1 cellular context compared by ENCODE assay signal in the genomic region with DNA sequence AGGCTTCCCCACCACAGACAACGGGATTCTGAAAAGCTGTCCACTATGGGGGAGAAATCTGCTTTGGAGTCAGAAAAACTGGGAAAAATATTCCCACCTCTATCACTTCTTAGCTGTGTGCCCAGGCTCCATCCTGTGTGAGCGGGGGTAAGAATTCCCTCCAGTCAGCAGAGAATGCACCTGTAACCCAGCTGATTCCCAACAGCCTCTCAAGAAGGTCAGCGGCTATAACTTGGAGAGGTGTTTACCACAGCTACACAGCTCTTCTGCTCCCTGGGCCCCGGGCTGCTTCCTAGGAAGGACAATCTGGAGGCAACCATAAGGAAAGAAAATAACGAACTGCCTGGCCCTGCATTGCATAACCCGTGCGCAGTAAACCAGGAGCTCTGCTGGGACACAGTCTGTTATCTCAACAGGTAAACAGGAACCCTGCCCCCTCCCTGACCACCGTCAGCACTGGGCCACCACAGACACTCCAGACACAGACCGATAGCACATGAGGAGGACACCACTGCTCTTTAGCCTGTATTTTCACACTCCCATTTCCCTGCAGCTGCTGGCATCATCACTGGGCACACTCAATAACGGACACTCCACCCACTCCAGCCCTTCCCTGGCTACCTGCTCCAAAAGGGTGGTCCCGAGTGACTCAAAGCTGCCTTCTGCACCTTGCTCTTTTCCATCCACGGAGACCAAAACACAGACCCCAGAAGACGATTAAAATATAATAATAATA.
TF ChIP-seq lines count a peak whose summit lies in the region.

No MANE protein-coding gene starts in this region.

TF ChIP-seq in K562, 482 proteins besides CTCF, POLR2A, EP300 and RAD21 (continues in another document):
- 0 out of 2 replicates have a peak, but pooled peaks have one; percentile 19 for TF ChIP-seq SMARCE1 (IDR thresholded peaks at IDR 0.05)
- TF ChIP-seq, protein P1, sequence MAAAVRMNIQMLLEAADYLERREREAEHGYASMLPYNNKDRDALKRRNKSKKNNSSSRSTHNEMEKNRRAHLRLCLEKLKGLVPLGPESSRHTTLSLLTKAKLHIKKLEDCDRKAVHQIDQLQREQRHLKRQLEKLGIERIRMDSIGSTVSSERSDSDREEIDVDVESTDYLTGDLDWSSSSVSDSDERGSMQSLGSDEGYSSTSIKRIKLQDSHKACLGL (CRISPR knock-in tag; IDR thresholded peaks at IDR 0.05; ENCODE audit: borderline replicate concordance, poor library complexity, severe bottlenecking) = no peak
- TF ChIP-seq TAF1 (IDR thresholded peaks at IDR 0.05; ENCODE audit: control insufficient read depth, extremely low read depth, insufficient read depth, low read length, severe bottlenecking) = no peak
- peak; percentile 27; the same call in 1 of the 2 replicates for TF ChIP-seq TCF3 (CRISPR knock-in tag; IDR thresholded peaks at IDR 0.05)
- TF ChIP-seq, protein P2, sequence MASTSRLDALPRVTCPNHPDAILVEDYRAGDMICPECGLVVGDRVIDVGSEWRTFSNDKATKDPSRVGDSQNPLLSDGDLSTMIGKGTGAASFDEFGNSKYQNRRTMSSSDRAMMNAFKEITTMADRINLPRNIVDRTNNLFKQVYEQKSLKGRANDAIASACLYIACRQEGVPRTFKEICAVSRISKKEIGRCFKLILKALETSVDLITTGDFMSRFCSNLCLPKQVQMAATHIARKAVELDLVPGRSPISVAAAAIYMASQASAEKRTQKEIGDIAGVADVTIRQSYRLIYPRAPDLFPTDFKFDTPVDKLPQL (IDR thresholded peaks at IDR 0.05; ENCODE audit: extremely low read depth, insufficient read length) = no peak
- TF ChIP-seq, protein P3, sequence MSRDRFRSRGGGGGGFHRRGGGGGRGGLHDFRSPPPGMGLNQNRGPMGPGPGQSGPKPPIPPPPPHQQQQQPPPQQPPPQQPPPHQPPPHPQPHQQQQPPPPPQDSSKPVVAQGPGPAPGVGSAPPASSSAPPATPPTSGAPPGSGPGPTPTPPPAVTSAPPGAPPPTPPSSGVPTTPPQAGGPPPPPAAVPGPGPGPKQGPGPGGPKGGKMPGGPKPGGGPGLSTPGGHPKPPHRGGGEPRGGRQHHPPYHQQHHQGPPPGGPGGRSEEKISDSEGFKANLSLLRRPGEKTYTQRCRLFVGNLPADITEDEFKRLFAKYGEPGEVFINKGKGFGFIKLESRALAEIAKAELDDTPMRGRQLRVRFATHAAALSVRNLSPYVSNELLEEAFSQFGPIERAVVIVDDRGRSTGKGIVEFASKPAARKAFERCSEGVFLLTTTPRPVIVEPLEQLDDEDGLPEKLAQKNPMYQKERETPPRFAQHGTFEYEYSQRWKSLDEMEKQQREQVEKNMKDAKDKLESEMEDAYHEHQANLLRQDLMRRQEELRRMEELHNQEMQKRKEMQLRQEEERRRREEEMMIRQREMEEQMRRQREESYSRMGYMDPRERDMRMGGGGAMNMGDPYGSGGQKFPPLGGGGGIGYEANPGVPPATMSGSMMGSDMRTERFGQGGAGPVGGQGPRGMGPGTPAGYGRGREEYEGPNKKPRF (IDR thresholded peaks at IDR 0.05; ENCODE audit: low read depth, low read length) = no peak
- TF ChIP-seq, protein P4, sequence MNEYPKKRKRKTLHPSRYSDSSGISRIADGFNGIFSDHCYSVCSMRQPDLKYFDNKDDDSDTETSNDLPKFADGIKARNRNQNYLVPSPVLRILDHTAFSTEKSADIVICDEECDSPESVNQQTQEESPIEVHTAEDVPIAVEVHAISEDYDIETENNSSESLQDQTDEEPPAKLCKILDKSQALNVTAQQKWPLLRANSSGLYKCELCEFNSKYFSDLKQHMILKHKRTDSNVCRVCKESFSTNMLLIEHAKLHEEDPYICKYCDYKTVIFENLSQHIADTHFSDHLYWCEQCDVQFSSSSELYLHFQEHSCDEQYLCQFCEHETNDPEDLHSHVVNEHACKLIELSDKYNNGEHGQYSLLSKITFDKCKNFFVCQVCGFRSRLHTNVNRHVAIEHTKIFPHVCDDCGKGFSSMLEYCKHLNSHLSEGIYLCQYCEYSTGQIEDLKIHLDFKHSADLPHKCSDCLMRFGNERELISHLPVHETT (CRISPR knock-in tag; conservative IDR thresholded peaks at IDR 0.05 in 1 of 2, IDR thresholded peaks at IDR 0.05 in 1 of 2) = no peak
- peak; percentile 20; the same call in 1 of the 2 replicates for TF ChIP-seq TEAD4 (IDR thresholded peaks at IDR 0.05; ENCODE audit: low read length)
- no peak for TF ChIP-seq TEAD4 (CRISPR knock-in tag; IDR thresholded peaks at IDR 0.05; ENCODE audit: borderline replicate concordance)
- TF ChIP-seq, protein P5, sequence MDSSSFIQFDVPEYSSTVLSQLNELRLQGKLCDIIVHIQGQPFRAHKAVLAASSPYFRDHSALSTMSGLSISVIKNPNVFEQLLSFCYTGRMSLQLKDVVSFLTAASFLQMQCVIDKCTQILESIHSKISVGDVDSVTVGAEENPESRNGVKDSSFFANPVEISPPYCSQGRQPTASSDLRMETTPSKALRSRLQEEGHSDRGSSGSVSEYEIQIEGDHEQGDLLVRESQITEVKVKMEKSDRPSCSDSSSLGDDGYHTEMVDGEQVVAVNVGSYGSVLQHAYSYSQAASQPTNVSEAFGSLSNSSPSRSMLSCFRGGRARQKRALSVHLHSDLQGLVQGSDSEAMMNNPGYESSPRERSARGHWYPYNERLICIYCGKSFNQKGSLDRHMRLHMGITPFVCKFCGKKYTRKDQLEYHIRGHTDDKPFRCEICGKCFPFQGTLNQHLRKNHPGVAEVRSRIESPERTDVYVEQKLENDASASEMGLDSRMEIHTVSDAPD (CRISPR knock-in tag; IDR thresholded peaks at IDR 0.05) = no peak
- peak; percentile 43; the same call in 1 of the 2 replicates for TF ChIP-seq CREM (IDR thresholded peaks at IDR 0.05; ENCODE audit: low read depth)
- TF ChIP-seq NRF1 (conservative IDR thresholded peaks at IDR 0.05 in 1 of 2, IDR thresholded peaks at IDR 0.05 in 1 of 2) = peak; percentile 53 to 59; a peak in 3 of 4 replicates
- TF ChIP-seq PYGO2 (tag; IDR thresholded peaks at IDR 0.05) = no peak
- no peak for TF ChIP-seq SIX5 (IDR thresholded peaks at IDR 0.05; ENCODE audit: borderline replicate concordance in 1 of 2, insufficient read depth in 1 of 2, low read depth in 1 of 2, low read length in 2 of 2)
- peak; percentile 30; the same call in 1 of the 2 replicates for TF ChIP-seq ATF7 (IDR thresholded peaks at IDR 0.05)
- no peak for TF ChIP-seq PTTG1 (tag; IDR thresholded peaks at IDR 0.05; ENCODE audit: low read depth)
- peak; percentile 64; the same call in 1 of the 2 replicates for TF ChIP-seq SMAD4 (CRISPR knock-in tag; conservative IDR thresholded peaks at IDR 0.05)
- TF ChIP-seq CCNT2 (IDR thresholded peaks at IDR 0.05; ENCODE audit: borderline replicate concordance, extremely low read depth, insufficient read length, low read depth, low read length) = peak; percentile 13
- no peak for TF ChIP-seq SRF (CRISPR knock-in tag; IDR thresholded peaks at IDR 0.05)
- TF ChIP-seq RFX5 (IDR thresholded peaks at IDR 0.05; ENCODE audit: low read depth, low read length) = no peak
- 0 out of 2 replicates have a peak, but pooled peaks have one; percentile 21 for TF ChIP-seq RBFOX2 (IDR thresholded peaks at IDR 0.05; ENCODE audit: low read depth, low read length)
- TF ChIP-seq E2F3 (CRISPR knock-in tag; IDR thresholded peaks at IDR 0.05) = no peak
- TF ChIP-seq CEBPG (CRISPR knock-in tag; IDR thresholded peaks at IDR 0.05) = peak; percentile 49; the same call in 1 of the 2 replicates
- TF ChIP-seq CEBPG (tag; conservative IDR thresholded peaks at IDR 0.05 in 1 of 2, IDR thresholded peaks at IDR 0.05 in 1 of 2) = peak in 1 of 2 experiments; percentile 76; a peak in 2 of 4 replicates
- TF ChIP-seq FOXK2 (conservative IDR thresholded peaks at IDR 0.05 in 1 of 2, IDR thresholded peaks at IDR 0.05 in 1 of 2; ENCODE audit: low read depth in 2 of 2) = 0 out of 4 replicates have a peak, but pooled peaks of 1 of the 2 experiments have one; percentile 30
- no peak for TF ChIP-seq FOSL1 (tag; conservative IDR thresholded peaks at IDR 0.05)
- peak; percentile 85 for TF ChIP-seq CEBPB (tag; IDR thresholded peaks at IDR 0.05)
- no peak for TF ChIP-seq ZNF785 (CRISPR knock-in tag; IDR thresholded peaks at IDR 0.05)
- TF ChIP-seq, protein P6, sequence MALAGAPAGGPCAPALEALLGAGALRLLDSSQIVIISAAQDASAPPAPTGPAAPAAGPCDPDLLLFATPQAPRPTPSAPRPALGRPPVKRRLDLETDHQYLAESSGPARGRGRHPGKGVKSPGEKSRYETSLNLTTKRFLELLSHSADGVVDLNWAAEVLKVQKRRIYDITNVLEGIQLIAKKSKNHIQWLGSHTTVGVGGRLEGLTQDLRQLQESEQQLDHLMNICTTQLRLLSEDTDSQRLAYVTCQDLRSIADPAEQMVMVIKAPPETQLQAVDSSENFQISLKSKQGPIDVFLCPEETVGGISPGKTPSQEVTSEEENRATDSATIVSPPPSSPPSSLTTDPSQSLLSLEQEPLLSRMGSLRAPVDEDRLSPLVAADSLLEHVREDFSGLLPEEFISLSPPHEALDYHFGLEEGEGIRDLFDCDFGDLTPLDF (CRISPR knock-in tag; IDR thresholded peaks at IDR 0.05) = no peak
- TF ChIP-seq OTX1 (CRISPR knock-in tag; IDR thresholded peaks at IDR 0.05) = no peak
- TF ChIP-seq ZNF347 (CRISPR knock-in tag; IDR thresholded peaks at IDR 0.05; ENCODE audit: low read depth) = no peak
- TF ChIP-seq CBFA2T3 (IDR thresholded peaks at IDR 0.05) = peak; percentile 26; the same call in 1 of the 2 replicates
- 0 out of 2 replicates have a peak, but pooled peaks have one; percentile 15 for TF ChIP-seq BHLHE40 (IDR thresholded peaks at IDR 0.05; ENCODE audit: low read length)
- no peak for TF ChIP-seq RBBP5 (IDR thresholded peaks at IDR 0.05; ENCODE audit: borderline replicate concordance, insufficient read depth, low read length, poor library complexity, severe bottlenecking)
- TF ChIP-seq, protein P7, sequence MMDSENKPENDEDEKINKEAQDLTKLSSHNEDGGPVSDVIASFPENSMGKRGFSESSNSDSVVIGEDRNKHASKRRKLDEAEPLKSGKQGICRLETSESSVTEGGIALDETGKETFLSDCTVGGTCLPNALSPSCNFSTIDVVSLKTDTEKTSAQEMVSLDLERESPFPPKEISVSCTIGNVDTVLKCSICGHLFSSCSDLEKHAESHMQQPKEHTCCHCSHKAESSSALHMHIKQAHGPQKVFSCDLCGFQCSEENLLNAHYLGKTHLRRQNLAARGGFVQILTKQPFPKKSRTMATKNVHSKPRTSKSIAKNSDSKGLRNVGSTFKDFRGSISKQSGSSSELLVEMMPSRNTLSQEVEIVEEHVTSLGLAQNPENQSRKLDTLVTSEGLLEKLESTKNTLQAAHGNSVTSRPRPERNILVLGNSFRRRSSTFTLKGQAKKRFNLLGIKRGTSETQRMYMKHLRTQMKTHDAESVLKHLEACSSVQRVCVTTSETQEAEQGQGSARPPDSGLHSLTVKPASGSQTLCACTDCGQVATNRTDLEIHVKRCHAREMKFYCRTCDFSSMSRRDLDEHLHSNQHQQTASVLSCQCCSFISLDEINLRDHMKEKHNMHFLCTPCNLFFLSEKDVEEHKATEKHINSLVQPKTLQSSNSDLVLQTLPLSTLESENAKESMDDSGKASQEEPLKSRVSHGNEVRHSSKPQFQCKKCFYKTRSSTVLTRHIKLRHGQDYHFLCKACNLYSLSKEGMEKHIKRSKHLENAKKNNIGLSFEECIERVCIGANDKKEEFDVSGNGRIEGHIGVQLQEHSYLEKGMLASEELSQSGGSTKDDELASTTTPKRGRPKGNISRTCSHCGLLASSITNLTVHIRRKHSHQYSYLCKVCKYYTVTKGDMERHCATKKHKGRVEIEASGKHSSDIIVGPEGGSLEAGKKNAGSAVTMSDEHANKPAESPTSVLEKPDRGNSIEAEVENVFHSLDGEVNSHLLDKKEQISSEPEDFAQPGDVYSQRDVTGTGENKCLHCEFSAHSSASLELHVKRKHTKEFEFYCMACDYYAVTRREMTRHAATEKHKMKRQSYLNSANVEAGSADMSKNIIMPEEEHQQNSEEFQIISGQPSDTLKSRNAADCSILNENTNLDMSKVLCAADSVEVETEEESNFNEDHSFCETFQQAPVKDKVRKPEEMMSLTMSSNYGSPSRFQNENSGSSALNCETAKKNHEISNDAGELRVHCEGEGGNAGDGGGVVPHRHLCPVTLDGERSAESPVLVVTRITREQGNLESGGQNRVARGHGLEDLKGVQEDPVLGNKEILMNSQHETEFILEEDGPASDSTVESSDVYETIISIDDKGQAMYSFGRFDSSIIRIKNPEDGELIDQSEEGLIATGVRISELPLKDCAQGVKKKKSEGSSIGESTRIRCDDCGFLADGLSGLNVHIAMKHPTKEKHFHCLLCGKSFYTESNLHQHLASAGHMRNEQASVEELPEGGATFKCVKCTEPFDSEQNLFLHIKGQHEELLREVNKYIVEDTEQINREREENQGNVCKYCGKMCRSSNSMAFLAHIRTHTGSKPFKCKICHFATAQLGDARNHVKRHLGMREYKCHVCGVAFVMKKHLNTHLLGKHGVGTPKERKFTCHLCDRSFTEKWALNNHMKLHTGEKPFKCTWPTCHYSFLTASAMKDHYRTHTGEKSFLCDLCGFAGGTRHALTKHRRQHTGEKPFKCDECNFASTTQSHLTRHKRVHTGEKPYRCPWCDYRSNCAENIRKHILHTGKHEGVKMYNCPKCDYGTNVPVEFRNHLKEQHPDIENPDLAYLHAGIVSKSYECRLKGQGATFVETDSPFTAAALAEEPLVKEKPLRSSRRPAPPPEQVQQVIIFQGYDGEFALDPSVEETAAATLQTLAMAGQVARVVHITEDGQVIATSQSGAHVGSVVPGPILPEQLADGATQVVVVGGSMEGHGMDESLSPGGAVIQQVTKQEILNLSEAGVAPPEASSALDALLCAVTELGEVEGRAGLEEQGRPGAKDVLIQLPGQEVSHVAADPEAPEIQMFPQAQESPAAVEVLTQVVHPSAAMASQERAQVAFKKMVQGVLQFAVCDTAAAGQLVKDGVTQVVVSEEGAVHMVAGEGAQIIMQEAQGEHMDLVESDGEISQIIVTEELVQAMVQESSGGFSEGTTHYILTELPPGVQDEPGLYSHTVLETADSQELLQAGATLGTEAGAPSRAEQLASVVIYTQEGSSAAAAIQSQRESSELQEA (IDR thresholded peaks at IDR 0.05; ENCODE audit: low read depth) = no peak
- peak; percentile 87 for TF ChIP-seq ZEB2 (IDR thresholded peaks at IDR 0.05)
- TF ChIP-seq, protein P8, sequence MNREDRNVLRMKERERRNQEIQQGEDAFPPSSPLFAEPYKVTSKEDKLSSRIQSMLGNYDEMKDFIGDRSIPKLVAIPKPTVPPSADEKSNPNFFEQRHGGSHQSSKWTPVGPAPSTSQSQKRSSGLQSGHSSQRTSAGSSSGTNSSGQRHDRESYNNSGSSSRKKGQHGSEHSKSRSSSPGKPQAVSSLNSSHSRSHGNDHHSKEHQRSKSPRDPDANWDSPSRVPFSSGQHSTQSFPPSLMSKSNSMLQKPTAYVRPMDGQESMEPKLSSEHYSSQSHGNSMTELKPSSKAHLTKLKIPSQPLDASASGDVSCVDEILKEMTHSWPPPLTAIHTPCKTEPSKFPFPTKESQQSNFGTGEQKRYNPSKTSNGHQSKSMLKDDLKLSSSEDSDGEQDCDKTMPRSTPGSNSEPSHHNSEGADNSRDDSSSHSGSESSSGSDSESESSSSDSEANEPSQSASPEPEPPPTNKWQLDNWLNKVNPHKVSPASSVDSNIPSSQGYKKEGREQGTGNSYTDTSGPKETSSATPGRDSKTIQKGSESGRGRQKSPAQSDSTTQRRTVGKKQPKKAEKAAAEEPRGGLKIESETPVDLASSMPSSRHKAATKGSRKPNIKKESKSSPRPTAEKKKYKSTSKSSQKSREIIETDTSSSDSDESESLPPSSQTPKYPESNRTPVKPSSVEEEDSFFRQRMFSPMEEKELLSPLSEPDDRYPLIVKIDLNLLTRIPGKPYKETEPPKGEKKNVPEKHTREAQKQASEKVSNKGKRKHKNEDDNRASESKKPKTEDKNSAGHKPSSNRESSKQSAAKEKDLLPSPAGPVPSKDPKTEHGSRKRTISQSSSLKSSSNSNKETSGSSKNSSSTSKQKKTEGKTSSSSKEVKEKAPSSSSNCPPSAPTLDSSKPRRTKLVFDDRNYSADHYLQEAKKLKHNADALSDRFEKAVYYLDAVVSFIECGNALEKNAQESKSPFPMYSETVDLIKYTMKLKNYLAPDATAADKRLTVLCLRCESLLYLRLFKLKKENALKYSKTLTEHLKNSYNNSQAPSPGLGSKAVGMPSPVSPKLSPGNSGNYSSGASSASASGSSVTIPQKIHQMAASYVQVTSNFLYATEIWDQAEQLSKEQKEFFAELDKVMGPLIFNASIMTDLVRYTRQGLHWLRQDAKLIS (CRISPR knock-in tag; IDR thresholded peaks at IDR 0.05) = no peak
